Comparison of ENCODE assay signal across 25 cellular contexts in genomic region chr16:55526448-55526847, GRCh38. TPM values are rescaled to one million over a fixed set of nuclear protein-coding genes. Genes with fewer than 3 reads are reported as not detected.
DNase-seq lines count a peak whose midpoint lies in the region; ATAC-seq, FAIRE-seq and TF ChIP-seq lines count a peak whose summit lies in the region.
"Had no signal": no experiment of that assay in that cellular context is flagged by ENCODE, and none has a peak within 500 bp of the region (broad histone marks: within the 10 kb centered on the region; RNA-seq: fewer than 3 reads in every experiment).

No MANE protein-coding gene starts in this region.

- H3K36me3 ChIP-seq in RWPE2 (ENCODE audit: low read depth): peaks cover 44% of the 10 kb centered on the region
- H3K36me3 ChIP-seq in keratinocyte (ENCODE audit: control insufficient read depth in 2 of 2, extremely low read depth in 1 of 2, insufficient read depth in 2 of 2, low read length in 2 of 2): peaks cover 5 to 12% of the 10 kb centered on the region in 2 experiments
- H3K36me3 ChIP-seq: SJSA1 had no signal

- H3K27ac ChIP-seq in A549: no peak overlapping the region
- H3K27ac ChIP-seq in RWPE2 (ENCODE audit: poor library complexity, severe bottlenecking): peak overlapping the region; percentile 28
- H3K27ac ChIP-seq in keratinocyte (ENCODE audit: control insufficient read depth, insufficient read depth, low read length): peak overlapping the region; percentile 51
- H3K27ac ChIP-seq: BLaER1 treated with 17β-estradiol and CSF1 and Interleukin-3, amounts not matched to agents 10 nM and 100 nM; HL-60; SJSA1 had no signal

- TF ChIP-seq EP300 in A549 (IDR thresholded peaks at IDR 0.05): no peak

- H3K79me2 ChIP-seq in keratinocyte (ENCODE audit: control insufficient read depth, insufficient read depth, low read length): peaks cover 12% of the 10 kb centered on the region

- FAIRE-seq in A549 (lab: Jason Lieb, UNC) (no peak), keratinocyte (lab: Jason Lieb, UNC) (peak; percentile 5)
- FAIRE-seq: GM19239, HTR-8/SVneo had no signal

- no peaks in the 10 kb centered on the region for H3K4me1 Mint-ChIP-seq in CD14-positive monocyte
- H3K4me1 Mint-ChIP-seq: IgD-negative memory B cell had no signal

- H3K27me3 ChIP-seq in RWPE2 (ENCODE audit: insufficient read depth, poor library complexity, severe bottlenecking) (no peaks in the 10 kb centered on the region), keratinocyte (ENCODE audit: control insufficient read depth, extremely low read depth, insufficient read depth, low read length) (no peaks in the 10 kb centered on the region)
- H3K27me3 ChIP-seq: BLaER1 treated with 17β-estradiol and CSF1 and Interleukin-3, amounts not matched to agents 10 nM and 100 nM; SJSA1 had no signal

- H3K4me3 ChIP-seq in A549 (no peak overlapping the region), RWPE2 (ENCODE audit: severe bottlenecking) (no peak overlapping the region), keratinocyte (ENCODE audit: control insufficient read depth in 2 of 3, extremely low read depth in 1 of 3, insufficient read depth in 2 of 3, low read depth in 1 of 3, low read length in 3 of 3) (peak overlapping the region in 1 of 3 experiments; percentile 16)
- H3K4me3 ChIP-seq: BLaER1 treated with 17β-estradiol and CSF1 and Interleukin-3, amounts not matched to agents 10 nM and 100 nM; SJSA1 had no signal

- H3K27me3 Mint-ChIP-seq in CD14-positive monocyte (ENCODE audit: low read depth in 3 of 3): no peaks in the 10 kb centered on the region
- H3K27me3 Mint-ChIP-seq: IgD-negative memory B cell had no signal

- no peak overlapping the region for H3K4me3 Mint-ChIP-seq in CD14-positive monocyte
- H3K4me3 Mint-ChIP-seq: H9, IgD-negative memory B cell had no signal

- dilution Hi-C loops in keratinocyte (cut with MboI; ENCODE audit: extremely low pct_ligation_motif_present, low sequenced_read_pairs): no loop called here

- no peak for TF ChIP-seq CTCF in A549 (IDR thresholded peaks at IDR 0.05)
- TF ChIP-seq CTCF in RWPE2 (IDR thresholded peaks at IDR 0.05; ENCODE audit: poor library complexity, severe bottlenecking): no peak
- no peak for TF ChIP-seq CTCF in keratinocyte (optimal IDR thresholded peaks at IDR 0.05 in 1 of 3, IDR thresholded peaks at IDR 0.05 in 1 of 3, conservative IDR thresholded peaks at IDR 0.05 in 1 of 3; ENCODE audit: extremely low read depth in 1 of 3, insufficient read depth in 2 of 3, low read length in 3 of 3)
- no peak for TF ChIP-seq CTCF in CD14-positive monocyte (IDR thresholded peaks at IDR 0.05)

- intact Hi-C loops in CD14-positive monocyte (cut with micrococcal nuclease): no loop called here

- TF ChIP-seq POLR2A in A549 (IDR thresholded peaks at IDR 0.05; ENCODE audit: low read length): no peak

- H3K4me2 ChIP-seq in A549: no peak overlapping the region
- H3K4me2 ChIP-seq in keratinocyte (ENCODE audit: control insufficient read depth, extremely low read depth, insufficient read depth, low read depth, low read length): peak overlapping the region; percentile 31
- H3K4me2 ChIP-seq: BLaER1 treated with 17β-estradiol and CSF1 and Interleukin-3, amounts not matched to agents 10 nM and 100 nM had no signal

- CTCF ChIA-PET in A549 (lab: Yijun Ruan, JAX): interaction anchor here (8.2 kb wide), 1 partner anchor 61 kb away, joined by 47 read pairs; no protein-coding TSS in a partner anchor

- no peak overlapping the region for H3K9ac ChIP-seq in keratinocyte (ENCODE audit: control insufficient read depth, extremely low read depth, insufficient read depth, low read length)
- H3K9ac ChIP-seq: BLaER1 treated with 17β-estradiol and CSF1 and Interleukin-3, amounts not matched to agents 10 nM and 100 nM had no signal

- no peaks in the 10 kb centered on the region for H3K9me3 ChIP-seq in A549
- H3K9me3 ChIP-seq in RWPE2 (ENCODE audit: severe bottlenecking): peaks cover 3% of the 10 kb centered on the region
- H3K9me3 ChIP-seq in keratinocyte (ENCODE audit: control insufficient read depth, low read depth, low read length): no peaks in the 10 kb centered on the region
- H3K9me3 ChIP-seq: SJSA1 had no signal

- no peak overlapping the region for H2AFZ ChIP-seq in keratinocyte (ENCODE audit: control insufficient read depth, low read length)

- H3K36me3 Mint-ChIP-seq in CD14-positive monocyte: peaks cover 43 to 47% of the 10 kb centered on the region in 2 donors
- H3K36me3 Mint-ChIP-seq: IgD-negative memory B cell had no signal

- no peak for TF ChIP-seq RAD21 in A549 (conservative IDR thresholded peaks at IDR 0.05 in 1 of 2, IDR thresholded peaks at IDR 0.05 in 1 of 2)

- 32% methylated on average over 2 of the region's 2 CpGs for WGBS in A549 (ENCODE audit: missing lambda C conversion rate)

- DNase-seq in A549 (ENCODE audit: low read depth in 1 of 2, low spot score in 1 of 2) (no peak), RWPE2 (ENCODE audit: low spot score) (no peak), dermis blood vessel endothelial cell (peak; percentile 88), keratinocyte (ENCODE audit: low read depth, low spot score) (peak; percentile 23), CD14-positive monocyte (ENCODE audit: low spot score) (no peak), hippocampal formation (lab: John Stamatoyannopoulos, UW) (no peak)
- DNase-seq: DMS 273 treated with DMSO at 0.1 percent for 48 hours, GF-D8, H9, MV-4-11, NCI-H1417 treated with DMSO at 0.1 percent for 48 hours, NCI-H1930, NCI-H2171, NCI-H446 treated with DMSO at 0.1 percent for 48 hours, NCI-H774 had no signal

- H3K9me3 Mint-ChIP-seq in CD14-positive monocyte: peaks cover 2 to 10% (median 7%) of the 10 kb centered on the region in 7 donors

- no peak overlapping the region for H3K27ac Mint-ChIP-seq in CD14-positive monocyte
- H3K27ac Mint-ChIP-seq: H9, IgD-negative memory B cell had no signal

- POLR2A ChIA-PET in A549 (lab: Yijun Ruan, JAX): no interaction called here

- H4K20me1 ChIP-seq in keratinocyte (ENCODE audit: control insufficient read depth, extremely low read depth, insufficient read depth, low read length): no peaks in the 10 kb centered on the region
- H4K20me1 ChIP-seq: BLaER1 treated with 17β-estradiol and CSF1 and Interleukin-3, amounts not matched to agents 10 nM and 100 nM had no signal

- H3K9me1 ChIP-seq in keratinocyte (ENCODE audit: control insufficient read depth, extremely low read depth, insufficient read depth, low read length): no peaks in the 10 kb centered on the region

- ATAC-seq in A549 (no peak), RWPE2 (ENCODE audit: low read depth) (peak; percentile 49; the same call in 2 of the 3 replicates), GM21528 (IDR thresholded peaks at IDR 0.05; ENCODE audit: low FRiP score, unreplicated experiment) (no peak), HG03469 (IDR thresholded peaks at IDR 0.05; ENCODE audit: unreplicated experiment) (no peak)

- H3K4me1 ChIP-seq in A549 (no peaks in the 10 kb centered on the region), RWPE2 (ENCODE audit: insufficient read depth, poor library complexity, severe bottlenecking) (peaks cover 13% of the 10 kb centered on the region), keratinocyte (ENCODE audit: control insufficient read depth, extremely low read depth, insufficient read depth, low read length) (peaks cover 18% of the 10 kb centered on the region)
- H3K4me1 ChIP-seq: BLaER1 treated with 17β-estradiol and CSF1 and Interleukin-3, amounts not matched to agents 10 nM and 100 nM; SJSA1 had no signal

RNA-seq across cellular contexts. Expression of gene LPCAT2, which starts 17.6 kb away (rescaled TPM):
- 16.3 and 17.1 TPM in 2 replicates for polyA plus RNA-seq in A549 (2011; rRNA removed)
- 2.7 and 3.3 TPM in 2 replicates for polyA plus RNA-seq in A549 (2012; cell fraction: cytosol; rRNA removed)
- polyA plus RNA-seq in A549 (2012; cell fraction: nucleus; rRNA removed): 3.6 and 3.7 TPM in 2 replicates
- polyA plus RNA-seq in A549 (2017; fragmentation: RNase III; extraction: RNeasy Plus Mini Kit Qiagen cat#74134 plus additional on column Dnase treatment): 6.0 to 8.0 TPM (median 7.4 TPM) in 3 replicates
- polyA minus RNA-seq in A549 (2011; rRNA and poly(A)+ RNA removed): 6.8 and 13.6 TPM in 2 replicates
- total RNA-seq in dermis blood vessel endothelial cell: 23.9 and 37.6 TPM in 2 replicates
- 34.2 to 54.4 TPM (median 45.6 TPM) in 3 replicates for polyA plus RNA-seq in keratinocyte
- polyA plus RNA-seq in keratinocyte (2011; ENCODE audit: low read depth): 25.8 TPM
- polyA plus RNA-seq in keratinocyte (2011; cell fraction: cytosol; rRNA removed): 10.9 and 27.6 TPM in 2 replicates
- polyA plus RNA-seq in keratinocyte (2011; cell fraction: nucleus; rRNA removed): 46.1 and 58.3 TPM in 2 replicates
- 23.6 and 46.0 TPM in 2 replicates for polyA plus RNA-seq in keratinocyte (2012; ENCODE audit: low replicate concordance)
- polyA minus RNA-seq in keratinocyte: 19.9 to 31.9 TPM (median 22.2 TPM) in 3 replicates
- polyA minus RNA-seq in keratinocyte (2011; cell fraction: cytosol; rRNA and poly(A)+ RNA removed): 29.7 TPM
- 65.9 and 91.0 TPM in 2 replicates for polyA minus RNA-seq in keratinocyte (2011; cell fraction: nucleus; rRNA and poly(A)+ RNA removed)
- 10 to 100 TPM; 47.1 to 49.7 TPM for polyA plus RNA-seq in CD14-positive monocyte
- polyA plus RNA-seq: IgD-negative memory B cell had no signal

RNA-seq across cellular contexts. Expression of gene CAPNS2, which starts 40.0 kb away (rescaled TPM):
- polyA plus RNA-seq in A549 (2011; rRNA removed) (not detected in 2 replicates), A549 (2017; fragmentation: RNase III; extraction: RNeasy Plus Mini Kit Qiagen cat#74134 plus additional on column Dnase treatment) (not detected in 3 replicates), keratinocyte (39.4 to 82.8 TPM (median 70.5 TPM) in 3 replicates), CD14-positive monocyte (under 1 TPM in 1 of 2 donors, not detected in 1; 0.17 TPM)
- not detected in 2 replicates for polyA plus RNA-seq in A549 (2012; cell fraction: cytosol; rRNA removed)
- polyA plus RNA-seq in A549 (2012; cell fraction: nucleus; rRNA removed): 0.10 and 0.13 TPM in 2 replicates
- polyA minus RNA-seq in A549 (2011; rRNA and poly(A)+ RNA removed): 0.34 and 0.79 TPM in 2 replicates
- 0.70 and 1.7 TPM in 2 replicates for total RNA-seq in dermis blood vessel endothelial cell
- polyA plus RNA-seq in keratinocyte (2011; ENCODE audit: low read depth): 194 TPM
- polyA plus RNA-seq in keratinocyte (2011; cell fraction: cytosol; rRNA removed): 61.1 and 89.4 TPM in 2 replicates
- polyA plus RNA-seq in keratinocyte (2011; cell fraction: nucleus; rRNA removed): 91.4 and 118 TPM in 2 replicates
- polyA plus RNA-seq in keratinocyte (2012; ENCODE audit: low replicate concordance): 30.0 and 146 TPM in 2 replicates
- polyA minus RNA-seq in keratinocyte: 0.95 to 36.4 TPM (median 32.8 TPM) in 3 replicates
- polyA minus RNA-seq in keratinocyte (2011; cell fraction: cytosol; rRNA and poly(A)+ RNA removed): 17.6 TPM
- polyA minus RNA-seq in keratinocyte (2011; cell fraction: nucleus; rRNA and poly(A)+ RNA removed): 15.3 and 31.8 TPM in 2 replicates
- total RNA-seq: A172, H9, LHCN-M2, SJSA1 had no signal
- polyA plus RNA-seq: IgD-negative memory B cell had no signal

RNA-seq across cellular contexts. Expression of gene MMP2, which starts 47.5 kb away (rescaled TPM):
- polyA plus RNA-seq in A549 (2011; rRNA removed) (11.8 and 16.2 TPM in 2 replicates), A549 (2017; fragmentation: RNase III; extraction: RNeasy Plus Mini Kit Qiagen cat#74134 plus additional on column Dnase treatment) (9.5 to 14.6 TPM (median 11.5 TPM) in 3 replicates), keratinocyte (54.5 to 116 TPM (median 59.2 TPM) in 3 replicates), CD14-positive monocyte (not detected)
- 5.9 and 7.6 TPM in 2 replicates for polyA plus RNA-seq in A549 (2012; cell fraction: cytosol; rRNA removed)
- 11.8 and 13.2 TPM in 2 replicates for polyA plus RNA-seq in A549 (2012; cell fraction: nucleus; rRNA removed)
- 20.7 and 26.3 TPM in 2 replicates for polyA minus RNA-seq in A549 (2011; rRNA and poly(A)+ RNA removed)
- 16.7 and 20.5 TPM in 2 replicates for total RNA-seq in dermis blood vessel endothelial cell
- 4.4 TPM for polyA plus RNA-seq in keratinocyte (2011; ENCODE audit: low read depth)
- polyA plus RNA-seq in keratinocyte (2011; cell fraction: cytosol; rRNA removed): 38.6 and 47.6 TPM in 2 replicates
- polyA plus RNA-seq in keratinocyte (2011; cell fraction: nucleus; rRNA removed): 76.5 and 87.0 TPM in 2 replicates
- polyA plus RNA-seq in keratinocyte (2012; ENCODE audit: low replicate concordance): 2.6 and 96.3 TPM in 2 replicates
- 113 to 159 TPM (median 124 TPM) in 3 replicates for polyA minus RNA-seq in keratinocyte
- polyA minus RNA-seq in keratinocyte (2011; cell fraction: cytosol; rRNA and poly(A)+ RNA removed): 68.7 TPM
- 96.4 and 150 TPM in 2 replicates for polyA minus RNA-seq in keratinocyte (2011; cell fraction: nucleus; rRNA and poly(A)+ RNA removed)
- polyA plus RNA-seq: IgD-negative memory B cell had no signal

Comparison
In these comparisons a context has a peak if more than half of its experiments do, and no peak if none do; other contexts are left out.
1. DNase-seq: peak in dermis blood vessel endothelial cell (single experiment) and keratinocyte (single experiment); none in A549 (0 of 2), RWPE2 (single experiment), CD14-positive monocyte (single experiment) and hippocampal formation (0 of 2).
2. H3K27ac ChIP-seq: peak in RWPE2 (single experiment) and keratinocyte (single experiment); none in A549 (0 of 2).
3. RNA of gene CAPNS2, which starts 40.0 kb away (polyA plus RNA-seq): 30.0 to 194 TPM in keratinocyte; 0.17 TPM in CD14-positive monocyte and 0.10 to 0.13 TPM in A549; every median in the first group is over 10 times any median in the second.